In the genomic region with DNA sequence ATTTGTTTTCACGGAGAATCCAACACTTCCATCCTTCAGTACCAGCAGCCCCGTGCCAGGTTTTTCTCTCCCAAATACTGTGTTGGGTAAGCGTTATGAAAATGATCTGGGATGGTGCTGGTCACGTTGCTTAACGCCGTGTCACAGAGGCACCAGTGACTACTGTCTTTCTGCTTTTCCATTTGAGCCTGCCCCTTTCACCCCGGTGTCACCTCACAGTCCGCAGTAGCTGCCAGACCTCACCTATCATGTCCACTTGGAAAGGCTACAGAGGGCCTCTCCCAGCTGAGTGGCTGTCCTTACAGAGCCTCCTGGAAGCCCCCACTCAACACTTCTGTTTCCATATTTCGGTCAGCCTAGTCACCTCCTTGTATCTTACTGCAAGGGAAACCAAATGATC, we compare ENCODE assay signal across 21 cellular contexts.
A peak's percentile ranks its signal among the peaks of the same experiment; 100 is the strongest.
DNase-seq lines count a peak whose midpoint lies in the region; ATAC-seq, FAIRE-seq and TF ChIP-seq lines count a peak whose summit lies in the region.
"Had no signal": no experiment of that assay in that cellular context is flagged by ENCODE, and none has a peak within 500 bp of the region (broad histone marks: within the 10 kb centered on the region; RNA-seq: fewer than 3 reads in every experiment).

No MANE protein-coding gene starts in this region.

- H2BK5ac ChIP-seq in neuronal stem cell (ENCODE audit: low read length) = no peak overlapping the region

- intact Hi-C loops in Right ventricle myocardium superior (cut with DNase I) = no loop called here

- POLR2A ChIA-PET in RWPE1 (lab: Yijun Ruan, JAX; ENCODE audit: low non-redundant PET) = no interaction called here

- in situ Hi-C loops in GM13976 (cut with MboI; ENCODE audit: low sequenced_read_pairs, unreplicated experiment) = no loop called here
- in situ Hi-C loops in KBM-7 (cut with MboI; ENCODE audit: low pct_unique_long_range_greater_than_20kb, low sequenced_read_pairs) = no loop called here

- H3K4me3 ChIP-seq in neuronal stem cell (ENCODE audit: low read length in 2 of 2) (no peak overlapping the region), suprapubic skin (no peak overlapping the region)
- H3K4me3 ChIP-seq: lung, skin epidermis had no signal

- H3K18ac ChIP-seq in neuronal stem cell (ENCODE audit: low read length) = peak overlapping the region; percentile 17

- H3K36me3 ChIP-seq in neuronal stem cell (replicated peaks in 1 of 2; ENCODE audit: control insufficient read depth in 2 of 2, insufficient read depth in 2 of 2, low read length in 2 of 2) = no peaks in the 10 kb centered on the region
- no peaks in the 10 kb centered on the region for H3K36me3 ChIP-seq in suprapubic skin
- H3K36me3 ChIP-seq: neutrophil had no signal

- no peaks in the 10 kb centered on the region for H3K79me1 ChIP-seq in neuronal stem cell (ENCODE audit: low read depth, low read length)

- TF ChIP-seq EP300 in suprapubic skin (IDR thresholded peaks at IDR 0.05) = no peak

- no peak for TF ChIP-seq POLR2A in suprapubic skin (IDR thresholded peaks at IDR 0.05)

- H2AFZ ChIP-seq in neuronal stem cell (ENCODE audit: low read length) = no peak overlapping the region

- FAIRE-seq in D721Med (lab: Jason Lieb, UNC) (no peak), GM19239 (lab: Jason Lieb, UNC) (no peak)
- FAIRE-seq: GM12892, kidney had no signal

- H4K8ac ChIP-seq in neuronal stem cell (ENCODE audit: low read depth, low read length) = no peak overlapping the region

- no peak overlapping the region for H4K91ac ChIP-seq in neuronal stem cell (ENCODE audit: low read depth, low read length, poor library complexity)

- no peak overlapping the region for H3K4me2 ChIP-seq in neuronal stem cell (ENCODE audit: insufficient read depth, low read length, poor library complexity, severe bottlenecking)

- TF ChIP-seq CTCF in GM13976 (IDR thresholded peaks at IDR 0.05; ENCODE audit: borderline replicate concordance, control extremely low read depth, extremely low read depth, insufficient read depth, missing control alignments) (no peak), suprapubic skin (IDR thresholded peaks at IDR 0.05) (no peak), D721Med (IDR thresholded peaks at IDR 0.05; ENCODE audit: insufficient read depth, missing control alignments) (no peak), RWPE1 (conservative IDR thresholded peaks at IDR 0.05; ENCODE audit: low read depth) (no peak)

- no peak overlapping the region for H3K23ac ChIP-seq in neuronal stem cell (ENCODE audit: low read depth, low read length, poor library complexity)

- H3K27me3 ChIP-seq in neuronal stem cell (ENCODE audit: control insufficient read depth in 3 of 3, insufficient read depth in 3 of 3, low read depth in 1 of 3, low read length in 3 of 3) = peaks cover 0 to 3% (median 0%) of the 10 kb centered on the region in 3 experiments
- H3K27me3 ChIP-seq in suprapubic skin = no peaks in the 10 kb centered on the region
- H3K27me3 ChIP-seq: neutrophil had no signal

- no peak overlapping the region for H2BK12ac ChIP-seq in neuronal stem cell (ENCODE audit: low read length)

- no peaks in the 10 kb centered on the region for H3K9me3 ChIP-seq in neuronal stem cell (replicated peaks in 1 of 2; ENCODE audit: control insufficient read depth in 2 of 2, insufficient read depth in 1 of 2, low read depth in 1 of 2, low read length in 2 of 2)
- no peaks in the 10 kb centered on the region for H3K9me3 ChIP-seq in suprapubic skin
- H3K9me3 ChIP-seq: neutrophil had no signal

- H3K14ac ChIP-seq in neuronal stem cell (ENCODE audit: low read length) = peak overlapping the region; percentile 11

- no peak overlapping the region for H2AK5ac ChIP-seq in neuronal stem cell (ENCODE audit: low read depth, low read length)

- no peak overlapping the region for H3K9ac ChIP-seq in neuronal stem cell (ENCODE audit: low read depth, low read length, poor library complexity)

- no peak overlapping the region for H3K4ac ChIP-seq in neuronal stem cell (ENCODE audit: low read length)

- DNase-seq in GM13976 (ENCODE audit: low spot score) (peak; percentile 13), Right ventricle myocardium superior (no peak), neuronal stem cell (ENCODE audit: low spot score) (no peak), suprapubic skin (ENCODE audit: low spot score in 2 of 2) (no peak), KBM-7 (no peak), D721Med (ENCODE audit: insufficient read length, low spot score) (no peak), RWPE1 (ENCODE audit: low spot score) (no peak), GM19239 (ENCODE audit: insufficient read length, low spot score) (no peak)
- DNase-seq: activated CD4-positive, alpha-beta T cell treated with anti-CD3 and anti-CD28 coated beads for 4 hours; activated naive CD8-positive, alpha-beta T cell treated with anti-CD3 and anti-CD28 coated beads for 36 hours; activated T-cell treated with anti-CD3 and anti-CD28 coated beads for 4 hours; CD4-positive, CD25-positive, alpha-beta regulatory T cell; H9; kidney; NCI-H187 treated with DMSO at 0.1 percent for 48 hours; stimulated activated CD8-positive, alpha-beta memory T cell treated with anti-CD3 and anti-CD28 coated beads, Interleukin-4, amount 100 ng/mL, for 48 hours; stimulated activated naive CD8-positive, alpha-beta T cell treated with anti-CD3 and anti-CD28 coated beads, Interleukin-15, amount 100 ng/mL, for 72 hours had no signal

- ATAC-seq in Right ventricle myocardium superior (ENCODE audit: poor library complexity) = peak; percentile 41
- ATAC-seq: stimulated activated naive CD8-positive, alpha-beta T cell treated with anti-CD3 and anti-CD28 coated beads, Interleukin-15, amount 100 ng/mL, for 72 hours had no signal

- no CpG with 5 or more reads among the region's 9 CpGs for WGBS in neuronal stem cell (ENCODE audit: extremely low coverage in 2 of 2, insufficient read length in 2 of 2, insufficient replicate concordance in 1 of 2), 2 donors
- WGBS in suprapubic skin = 87% methylated on average over 9 of the region's 9 CpGs

- CTCF ChIA-PET in RWPE1 (lab: Yijun Ruan, JAX) = no interaction called here

- H3K27ac ChIP-seq in neuronal stem cell (replicated peaks; ENCODE audit: low read length) = no peak overlapping the region
- H3K27ac ChIP-seq in suprapubic skin = peak overlapping the region; percentile 85
- no peak overlapping the region for H3K27ac ChIP-seq in RWPE1
- H3K27ac ChIP-seq: neutrophil had no signal

- no peak overlapping the region for H2BK120ac ChIP-seq in neuronal stem cell (ENCODE audit: low read depth, low read length)

- no peak overlapping the region for H2BK15ac ChIP-seq in neuronal stem cell (ENCODE audit: low read length)

- peaks cover 0 to 3% of the 10 kb centered on the region in 2 donors for H3K4me1 ChIP-seq in neuronal stem cell (ENCODE audit: control insufficient read depth in 2 of 2, insufficient read depth in 1 of 2, low read depth in 1 of 2, low read length in 2 of 2)
- H3K4me1 ChIP-seq in suprapubic skin = peaks cover 19% of the 10 kb centered on the region
